In genomic region chr12:64039285-64039871, GRCh38 we compare ENCODE assay signal across 8 cellular contexts.
DNase-seq lines count a peak whose midpoint lies in the region; ATAC-seq and TF ChIP-seq lines count a peak whose summit lies in the region.

No MANE protein-coding gene starts in this region.

- H3K4me1 Mint-ChIP-seq in activated naive CD4-positive, alpha-beta T cell treated with anti-CD3 and anti-CD28 coated beads, Interleukin-2, amount 10 ng/mL, durations not matched to agents 7 days and 5 days: no peaks in the 10 kb centered on the region

- no peak overlapping the region for H3K27ac Mint-ChIP-seq in activated naive CD4-positive, alpha-beta T cell treated with anti-CD3 and anti-CD28 coated beads, Interleukin-2, amount 10 ng/mL, durations not matched to agents 7 days and 5 days

- H3K36me3 ChIP-seq in thoracic aorta: no peaks in the 10 kb centered on the region
- no peaks in the 10 kb centered on the region for H3K36me3 ChIP-seq in ascending aorta

- no peak overlapping the region for H3K4me3 Mint-ChIP-seq in activated naive CD4-positive, alpha-beta T cell treated with anti-CD3 and anti-CD28 coated beads, Interleukin-2, amount 10 ng/mL, durations not matched to agents 7 days and 5 days

- no peaks in the 10 kb centered on the region for H3K9me3 ChIP-seq in thoracic aorta
- no peaks in the 10 kb centered on the region for H3K9me3 ChIP-seq in ascending aorta

- DNase-seq in NCI-H1105 treated with DMSO at 0.1 percent for 48 hours (lab: John Stamatoyannopoulos, UW) (peak; percentile 90), astrocyte of the hippocampus (ENCODE audit: low read depth, low spot score) (peak; percentile 62), iris pigment epithelial cell (ENCODE audit: low read depth) (peak; percentile 63), thoracic aorta (ENCODE audit: low spot score) (no peak), ascending aorta (ENCODE audit: low spot score in 2 of 2) (no peak)
- no peak for DNase-seq in NK-92 treated with Interleukin-12 subunit alpha and Interleukin-12 subunit beta, amount 100 ng/mL, for 24 hours (lab: John Stamatoyannopoulos, UW)
- no peak for DNase-seq in activated T-cell treated with anti-CD3 and anti-CD28 coated beads, Interleukin-2, amount 50 U/mL, for 48 hours
- no peak for DNase-seq in activated naive CD4-positive, alpha-beta T cell treated with anti-CD3 and anti-CD28 coated beads, Interleukin-2, amount 10 ng/mL, durations not matched to agents 7 days and 5 days

- H3K27ac ChIP-seq in thoracic aorta (no peak overlapping the region), ascending aorta (peak overlapping the region in 1 of 2 donors; percentile 7)

- CTCF ChIA-PET in activated naive CD4-positive, alpha-beta T cell treated with anti-CD3 and anti-CD28 coated beads, Interleukin-2, amount 10 ng/mL, durations not matched to agents 7 days and 5 days (lab: Charles Lee): interaction anchor here (0.8 kb wide), 1 partner anchor 15 kb away, joined by 3 read pairs; no protein-coding TSS in a partner anchor

- ATAC-seq in thoracic aorta (ENCODE audit: insufficient number of reproducible peaks, low FRiP score, low read depth): no peak

- H3K4me3 ChIP-seq in thoracic aorta (peak overlapping the region; percentile 36), ascending aorta (no peak overlapping the region)

- H3K36me3 Mint-ChIP-seq in activated naive CD4-positive, alpha-beta T cell treated with anti-CD3 and anti-CD28 coated beads, Interleukin-2, amount 10 ng/mL, durations not matched to agents 7 days and 5 days: no peaks in the 10 kb centered on the region

- TF ChIP-seq CTCF in thoracic aorta (IDR thresholded peaks at IDR 0.05) (no peak), ascending aorta (IDR thresholded peaks at IDR 0.05) (no peak)

- no peaks in the 10 kb centered on the region for H3K9me3 Mint-ChIP-seq in activated naive CD4-positive, alpha-beta T cell treated with anti-CD3 and anti-CD28 coated beads, Interleukin-2, amount 10 ng/mL, durations not matched to agents 7 days and 5 days

- intact Hi-C loops in ascending aorta (cut with DNase I): no loop called here

- H3K27me3 ChIP-seq in thoracic aorta (replicated peaks; ENCODE audit: insufficient read depth) (no peaks in the 10 kb centered on the region), ascending aorta (no peaks in the 10 kb centered on the region)

- no peaks in the 10 kb centered on the region for H3K27me3 Mint-ChIP-seq in activated naive CD4-positive, alpha-beta T cell treated with anti-CD3 and anti-CD28 coated beads, Interleukin-2, amount 10 ng/mL, durations not matched to agents 7 days and 5 days

- peaks cover 3 to 15% of the 10 kb centered on the region in 2 donors for H3K4me1 ChIP-seq in thoracic aorta (ENCODE audit: control insufficient read depth in 1 of 2, low read depth in 2 of 2)
- H3K4me1 ChIP-seq in ascending aorta: no peaks in the 10 kb centered on the region

Comparison
In these comparisons a context has a peak if more than half of its experiments do, and no peak if none do; other contexts are left out.
1. DNase-seq: peak in NCI-H1105 treated with DMSO at 0.1 percent for 48 hours (single experiment), astrocyte of the hippocampus (single experiment) and iris pigment epithelial cell (single experiment); none in thoracic aorta (single experiment), NK-92 treated with Interleukin-12 subunit alpha and Interleukin-12 subunit beta, amount 100 ng/mL, for 24 hours (single experiment), activated T-cell treated with anti-CD3 and anti-CD28 coated beads, Interleukin-2, amount 50 U/mL, for 48 hours (0 of 2), activated naive CD4-positive, alpha-beta T cell treated with anti-CD3 and anti-CD28 coated beads, Interleukin-2, amount 10 ng/mL, durations not matched to agents 7 days and 5 days (single experiment) and ascending aorta (0 of 2).